1 cellular context compared by ENCODE assay signal in genomic region chr6:104642871-104643270, GRCh38.
A peak's percentile ranks its signal among the peaks of the same experiment; 100 is the strongest.
TF ChIP-seq lines count a peak whose summit lies in the region.

No MANE protein-coding gene starts in this region.

TF ChIP-seq in GM12878, 131 proteins besides CTCF, POLR2A, EP300 and RAD21 (continued from another document):
- peak; percentile 38 for TF ChIP-seq JUNB (IDR thresholded peaks at IDR 0.05)
